18 cellular contexts compared by ENCODE assay signal in genomic region chr4:39936565-39937418, GRCh38. TPM values are rescaled to one million over a fixed set of nuclear protein-coding genes. Genes with fewer than 3 reads are reported as not detected.
A peak's percentile ranks its signal among the peaks of the same experiment; 100 is the strongest.
DNase-seq lines count a peak whose midpoint lies in the region; ATAC-seq lines count a peak whose summit lies in the region.
"Had no signal": no experiment of that assay in that cellular context is flagged by ENCODE, and none has a peak within 500 bp of the region (broad histone marks: within the 10 kb centered on the region; RNA-seq: fewer than 3 reads in every experiment).

No MANE protein-coding gene starts in this region.

- no peaks in the 10 kb centered on the region for H3K27me3 Mint-ChIP-seq in activated naive CD4-positive, alpha-beta T cell treated with anti-CD3 and anti-CD28 coated beads, Interleukin-2, amount 50 U/mL, for 24 hours
- no peaks in the 10 kb centered on the region for H3K27me3 Mint-ChIP-seq in activated CD8-positive, alpha-beta T cell treated with anti-CD3 and anti-CD28 coated beads, Interleukin-2, amount 10 ng/mL, durations not matched to agents 7 days and 5 days (ENCODE audit: low read depth)
- H3K27me3 Mint-ChIP-seq in stimulated activated naive B cell treated with anti-CD40 and anti-IgM and Interleukin-4, amounts not matched to agents 10 μg/mL and 1 μg/mL and 100 μg/mL, for 72 hours, result no peaks in the 10 kb centered on the region
- H3K27me3 Mint-ChIP-seq in activated T-helper 1 cell treated with anti-CD3 and anti-CD28 coated beads, Interleukin-12 subunit alpha, Interleukin-12 subunit beta, Interleukin-2, Interleukin-4 antibody, amounts not matched to agents 30 ng/mL and 10 ng/mL and 1 ng/mL, durations not matched to agents 14 hours and 24 hours and 36 hours (ENCODE audit: insufficient read depth), result no peaks in the 10 kb centered on the region

- no peaks in the 10 kb centered on the region for H3K9me3 ChIP-seq in iPS-18a (ENCODE audit: control insufficient read depth, low read depth, low read length)
- H3K9me3 ChIP-seq: ascending aorta, vagina had no signal

- no peaks in the 10 kb centered on the region for H3K9me3 Mint-ChIP-seq in activated naive CD4-positive, alpha-beta T cell treated with anti-CD3 and anti-CD28 coated beads, Interleukin-2, amount 50 U/mL, for 24 hours
- H3K9me3 Mint-ChIP-seq in activated CD8-positive, alpha-beta T cell treated with anti-CD3 and anti-CD28 coated beads, Interleukin-2, amount 10 ng/mL, durations not matched to agents 7 days and 5 days (ENCODE audit: insufficient read depth), result no peaks in the 10 kb centered on the region
- H3K9me3 Mint-ChIP-seq in stimulated activated naive B cell treated with anti-CD40 and anti-IgM and Interleukin-4, amounts not matched to agents 10 μg/mL and 1 μg/mL and 100 μg/mL, for 72 hours, result no peaks in the 10 kb centered on the region
- H3K9me3 Mint-ChIP-seq in activated T-helper 1 cell treated with anti-CD3 and anti-CD28 coated beads, Interleukin-12 subunit alpha, Interleukin-12 subunit beta, Interleukin-2, Interleukin-4 antibody, amounts not matched to agents 30 ng/mL and 10 ng/mL and 1 ng/mL, durations not matched to agents 14 hours and 24 hours and 36 hours, result no peaks in the 10 kb centered on the region
- H3K9me3 Mint-ChIP-seq: T-helper 2 cell treated with Interferon-gamma antibody and Interleukin-4, amounts not matched to agents 5 μg/mL and 100 μg/mL, for 36 hours had no signal

- peaks cover 16% of the 10 kb centered on the region for H3K4me1 ChIP-seq in iPS-18a (ENCODE audit: control insufficient read depth, low read depth, low read length)
- H3K4me1 ChIP-seq: parathyroid adenoma had no signal

- peak overlapping the region; percentile 46 for H3K9ac ChIP-seq in iPS-18a (ENCODE audit: low read length)
- H3K9ac ChIP-seq: parathyroid adenoma had no signal

- POLR2A ChIA-PET in activated CD8-positive, alpha-beta T cell treated with anti-CD3 and anti-CD28 coated beads, Interleukin-2, amount 10 ng/mL, durations not matched to agents 7 days and 5 days (lab: Charles Lee), result no interaction called here

- ATAC-seq in activated CD8-positive, alpha-beta T cell treated with anti-CD3 and anti-CD28 coated beads, Interleukin-2, amount 10 ng/mL, durations not matched to agents 7 days and 5 days, result no peak
- ATAC-seq in stimulated activated naive B cell treated with anti-CD40 and anti-IgM and Interleukin-4, amounts not matched to agents 10 μg/mL and 1 μg/mL and 100 μg/mL, for 72 hours (replicated peaks), result no peak
- ATAC-seq in HG02623 (IDR thresholded peaks at IDR 0.05; ENCODE audit: unreplicated experiment), result no peak

- no peak overlapping the region for H3K4me3 Mint-ChIP-seq in activated naive CD4-positive, alpha-beta T cell treated with anti-CD3 and anti-CD28 coated beads, Interleukin-2, amount 50 U/mL, for 24 hours
- no peak overlapping the region for H3K4me3 Mint-ChIP-seq in activated CD8-positive, alpha-beta T cell treated with anti-CD3 and anti-CD28 coated beads, Interleukin-2, amount 10 ng/mL, durations not matched to agents 7 days and 5 days
- no peak overlapping the region for H3K4me3 Mint-ChIP-seq in stimulated activated naive B cell treated with anti-CD40 and anti-IgM and Interleukin-4, amounts not matched to agents 10 μg/mL and 1 μg/mL and 100 μg/mL, for 72 hours
- H3K4me3 Mint-ChIP-seq in activated T-helper 1 cell treated with anti-CD3 and anti-CD28 coated beads, Interleukin-12 subunit alpha, Interleukin-12 subunit beta, Interleukin-2, Interleukin-4 antibody, amounts not matched to agents 30 ng/mL and 10 ng/mL and 1 ng/mL, durations not matched to agents 14 hours and 24 hours and 36 hours, result no peak overlapping the region
- H3K4me3 Mint-ChIP-seq: T-helper 2 cell treated with Interferon-gamma antibody and Interleukin-4, amounts not matched to agents 5 μg/mL and 100 μg/mL, for 36 hours had no signal

- CTCF ChIA-PET in activated CD8-positive, alpha-beta T cell treated with anti-CD3 and anti-CD28 coated beads, Interleukin-2, amount 10 ng/mL, durations not matched to agents 7 days and 5 days (lab: Charles Lee), result no interaction called here

- H3K27ac Mint-ChIP-seq in activated naive CD4-positive, alpha-beta T cell treated with anti-CD3 and anti-CD28 coated beads, Interleukin-2, amount 50 U/mL, for 24 hours, result peak overlapping the region; percentile 88
- H3K27ac Mint-ChIP-seq in activated CD8-positive, alpha-beta T cell treated with anti-CD3 and anti-CD28 coated beads, Interleukin-2, amount 10 ng/mL, durations not matched to agents 7 days and 5 days, result peak overlapping the region; percentile 16
- peak overlapping the region; percentile 81 for H3K27ac Mint-ChIP-seq in stimulated activated naive B cell treated with anti-CD40 and anti-IgM and Interleukin-4, amounts not matched to agents 10 μg/mL and 1 μg/mL and 100 μg/mL, for 72 hours
- no peak overlapping the region for H3K27ac Mint-ChIP-seq in activated T-helper 1 cell treated with anti-CD3 and anti-CD28 coated beads, Interleukin-12 subunit alpha, Interleukin-12 subunit beta, Interleukin-2, Interleukin-4 antibody, amounts not matched to agents 30 ng/mL and 10 ng/mL and 1 ng/mL, durations not matched to agents 14 hours and 24 hours and 36 hours
- H3K27ac Mint-ChIP-seq: T-helper 2 cell treated with Interferon-gamma antibody and Interleukin-4, amounts not matched to agents 5 μg/mL and 100 μg/mL, for 36 hours had no signal

- H3K36me3 Mint-ChIP-seq in activated naive CD4-positive, alpha-beta T cell treated with anti-CD3 and anti-CD28 coated beads, Interleukin-2, amount 50 U/mL, for 24 hours, result peaks cover 11% of the 10 kb centered on the region
- peaks cover 31% of the 10 kb centered on the region for H3K36me3 Mint-ChIP-seq in activated CD8-positive, alpha-beta T cell treated with anti-CD3 and anti-CD28 coated beads, Interleukin-2, amount 10 ng/mL, durations not matched to agents 7 days and 5 days (ENCODE audit: low read depth)
- H3K36me3 Mint-ChIP-seq in stimulated activated naive B cell treated with anti-CD40 and anti-IgM and Interleukin-4, amounts not matched to agents 10 μg/mL and 1 μg/mL and 100 μg/mL, for 72 hours, result peaks cover 19 to 31% of the 10 kb centered on the region in 2 donors
- peaks cover 14% of the 10 kb centered on the region for H3K36me3 Mint-ChIP-seq in activated T-helper 1 cell treated with anti-CD3 and anti-CD28 coated beads, Interleukin-12 subunit alpha, Interleukin-12 subunit beta, Interleukin-2, Interleukin-4 antibody, amounts not matched to agents 30 ng/mL and 10 ng/mL and 1 ng/mL, durations not matched to agents 14 hours and 24 hours and 36 hours (ENCODE audit: low read depth)

- no peak for DNase-seq in activated naive CD4-positive, alpha-beta T cell treated with Interleukin-2 at 50 U/mL for 16 hours
- no peak for DNase-seq in activated CD8-positive, alpha-beta T cell treated with anti-CD3 and anti-CD28 coated beads, Interleukin-2, amount 10 ng/mL, durations not matched to agents 7 days and 5 days
- DNase-seq in stimulated activated naive B cell treated with anti-CD40 and anti-IgM and Interleukin-4, amounts not matched to agents 10 μg/mL and 1 μg/mL and 100 μg/mL, for 72 hours, result no peak
- DNase-seq in activated T-helper 1 cell treated with anti-CD3 and anti-CD28 coated beads, Interleukin-12 subunit alpha, Interleukin-12 subunit beta, Interleukin-2, Interleukin-4 antibody, amounts not matched to agents 30 ng/mL and 10 ng/mL and 1 ng/mL, durations not matched to agents 14 hours and 24 hours and 36 hours (ENCODE audit: low spot score), result no peak
- no peak for DNase-seq in OCI-M2 (lab: John Stamatoyannopoulos, UW; ENCODE audit: unreplicated experiment)
- DNase-seq: activated CD8-positive, alpha-beta memory T cell treated with anti-CD3 and anti-CD28 coated beads for 24 hours; DMS79 treated with DMSO at 0.1 percent for 48 hours; effector memory CD4-positive, alpha-beta T cell; NCI-H1048; NCI-H510A treated with DMSO at 0.1 percent for 48 hours; RPMI8226 had no signal

- H3K27me3 ChIP-seq in iPS-18a (ENCODE audit: control insufficient read depth, insufficient read depth, low read length), result no peaks in the 10 kb centered on the region
- H3K27me3 ChIP-seq: ascending aorta, vagina had no signal

- peaks cover 74% of the 10 kb centered on the region for H3K4me1 Mint-ChIP-seq in activated naive CD4-positive, alpha-beta T cell treated with anti-CD3 and anti-CD28 coated beads, Interleukin-2, amount 50 U/mL, for 24 hours
- peaks cover 59% of the 10 kb centered on the region for H3K4me1 Mint-ChIP-seq in activated CD8-positive, alpha-beta T cell treated with anti-CD3 and anti-CD28 coated beads, Interleukin-2, amount 10 ng/mL, durations not matched to agents 7 days and 5 days (ENCODE audit: low read depth)
- peaks cover 34 to 73% of the 10 kb centered on the region in 2 donors for H3K4me1 Mint-ChIP-seq in stimulated activated naive B cell treated with anti-CD40 and anti-IgM and Interleukin-4, amounts not matched to agents 10 μg/mL and 1 μg/mL and 100 μg/mL, for 72 hours
- H3K4me1 Mint-ChIP-seq in activated T-helper 1 cell treated with anti-CD3 and anti-CD28 coated beads, Interleukin-12 subunit alpha, Interleukin-12 subunit beta, Interleukin-2, Interleukin-4 antibody, amounts not matched to agents 30 ng/mL and 10 ng/mL and 1 ng/mL, durations not matched to agents 14 hours and 24 hours and 36 hours (ENCODE audit: low read depth), result peaks cover 51% of the 10 kb centered on the region

- H3K27ac ChIP-seq in iPS-18a (ENCODE audit: low read length), result peak overlapping the region; percentile 64
- H3K27ac ChIP-seq: ascending aorta, parathyroid adenoma, vagina had no signal

- H3K4me3 ChIP-seq in iPS-18a (ENCODE audit: low read length), result peak overlapping the region; percentile 42
- H3K4me3 ChIP-seq: ascending aorta, vagina had no signal

- H3K36me3 ChIP-seq in iPS-18a (ENCODE audit: control insufficient read depth, low read depth, low read length), result no peaks in the 10 kb centered on the region
- H3K36me3 ChIP-seq: vagina had no signal

- intact Hi-C loops in activated T-helper 1 cell treated with anti-CD3 and anti-CD28 coated beads, Interleukin-12 subunit alpha, Interleukin-12 subunit beta, Interleukin-2, Interleukin-4 antibody, amounts not matched to agents 30 ng/mL and 10 ng/mL and 1 ng/mL, durations not matched to agents 14 hours and 24 hours and 36 hours (cut with micrococcal nuclease), result no loop called here

RNA-seq across cellular contexts. Expression of gene PDS5A, which starts 40.9 kb away (rescaled TPM):
- 100 to 1,000 TPM; 120 to 126 TPM for total RNA-seq in activated CD8-positive, alpha-beta T cell treated with anti-CD3 and anti-CD28 coated beads, Interleukin-2, amount 10 ng/mL, durations not matched to agents 7 days and 5 days
- total RNA-seq in activated T-helper 1 cell treated with anti-CD3 and anti-CD28 coated beads, Interleukin-12 subunit alpha, Interleukin-12 subunit beta, Interleukin-2, Interleukin-4 antibody, amounts not matched to agents 30 ng/mL and 10 ng/mL and 1 ng/mL, durations not matched to agents 14 hours and 24 hours and 36 hours, result 129 and 131 TPM in 2 replicates
